ENCODE assay signal across 17 cellular contexts in genomic region chr7:158664406-158664805, GRCh38. TPM values are rescaled to one million over a fixed set of nuclear protein-coding genes. Genes with fewer than 3 reads are reported as not detected.
A peak's percentile ranks its signal among the peaks of the same experiment; 100 is the strongest.
DNase-seq lines count a peak whose midpoint lies in the region; ATAC-seq and TF ChIP-seq lines count a peak whose summit lies in the region.
"Had no signal": no experiment of that assay in that cellular context is flagged by ENCODE, and none has a peak within 500 bp of the region (broad histone marks: within the 10 kb centered on the region; RNA-seq: fewer than 3 reads in every experiment).

No MANE protein-coding gene starts in this region.

- CTCF ChIA-PET in activated CD8-positive, alpha-beta memory T cell treated with anti-CD3 and anti-CD28 coated beads, Interleukin-2, amount 10 ng/mL, durations not matched to agents 7 days and 5 days (lab: Charles Lee): no interaction called here

- H3K9me3 ChIP-seq in left ventricle myocardium inferior (replicated peaks): no peaks in the 10 kb centered on the region

- H3K27ac ChIP-seq in KMS-11 (peak overlapping the region; percentile 75; the same call in 1 of the 2 replicates), left ventricle myocardium inferior (replicated peaks) (no peak overlapping the region)

- peaks cover 48% of the 10 kb centered on the region for H3K36me3 Mint-ChIP-seq in activated CD8-positive, alpha-beta memory T cell treated with anti-CD3 and anti-CD28 coated beads, Interleukin-2, amount 10 ng/mL, durations not matched to agents 7 days and 5 days
- peaks cover 9% of the 10 kb centered on the region for H3K36me3 Mint-ChIP-seq in central memory CD8-positive, alpha-beta T cell (ENCODE audit: insufficient read depth)

- TF ChIP-seq CTCF in KMS-11 (conservative IDR thresholded peaks at IDR 0.05; ENCODE audit: low read depth, low read length) (no peak), left ventricle myocardium inferior (IDR thresholded peaks at IDR 0.05; ENCODE audit: borderline replicate concordance) (no peak)

- intact Hi-C loops in left ventricle myocardium inferior (cut with micrococcal nuclease): no loop called here

- H3K4me3 ChIP-seq in KMS-11 (IDR thresholded peaks at IDR 0.05; ENCODE audit: insufficient read depth, low read depth, low read length) (no peak overlapping the region), left ventricle myocardium inferior (no peak overlapping the region)
- H3K4me3 ChIP-seq: K562 had no signal

- peaks cover 32% of the 10 kb centered on the region for H3K79me2 ChIP-seq in KMS-11 (ENCODE audit: insufficient read depth, low read depth)

- peaks cover 80% of the 10 kb centered on the region for H3K4me1 ChIP-seq in KMS-11 (ENCODE audit: low read depth, poor library complexity, severe bottlenecking)
- H3K4me1 ChIP-seq in left ventricle myocardium inferior: no peaks in the 10 kb centered on the region

- H3K36me3 ChIP-seq in KMS-11 (ENCODE audit: insufficient read depth) (peaks cover 8% of the 10 kb centered on the region; the same call in 1 of the 2 replicates), left ventricle myocardium inferior (peaks cover 18% of the 10 kb centered on the region)

- H3K27me3 Mint-ChIP-seq in activated CD8-positive, alpha-beta memory T cell treated with anti-CD3 and anti-CD28 coated beads, Interleukin-2, amount 10 ng/mL, durations not matched to agents 7 days and 5 days: no peaks in the 10 kb centered on the region
- no peaks in the 10 kb centered on the region for H3K27me3 Mint-ChIP-seq in central memory CD8-positive, alpha-beta T cell

- no peak overlapping the region for H3K4me3 Mint-ChIP-seq in activated CD8-positive, alpha-beta memory T cell treated with anti-CD3 and anti-CD28 coated beads, Interleukin-2, amount 10 ng/mL, durations not matched to agents 7 days and 5 days
- H3K4me3 Mint-ChIP-seq in central memory CD8-positive, alpha-beta T cell: no peak overlapping the region
- H3K4me3 Mint-ChIP-seq: CD14-positive monocyte had no signal

- peak overlapping the region; percentile 17 for H3K27ac Mint-ChIP-seq in activated CD8-positive, alpha-beta memory T cell treated with anti-CD3 and anti-CD28 coated beads, Interleukin-2, amount 10 ng/mL, durations not matched to agents 7 days and 5 days
- H3K27ac Mint-ChIP-seq in central memory CD8-positive, alpha-beta T cell (ENCODE audit: low read depth): peak overlapping the region; percentile 22

- H3K9me3 Mint-ChIP-seq in activated CD8-positive, alpha-beta memory T cell treated with anti-CD3 and anti-CD28 coated beads, Interleukin-2, amount 10 ng/mL, durations not matched to agents 7 days and 5 days (ENCODE audit: low read depth): no peaks in the 10 kb centered on the region
- H3K9me3 Mint-ChIP-seq in central memory CD8-positive, alpha-beta T cell: no peaks in the 10 kb centered on the region

- no peak overlapping the region for H2AFZ ChIP-seq in KMS-11 (ENCODE audit: low read depth)

- H3K27me3 ChIP-seq in KMS-11 (ENCODE audit: insufficient read depth, low read depth) (no peaks in the 10 kb centered on the region), left ventricle myocardium inferior (ENCODE audit: low read depth) (no peaks in the 10 kb centered on the region)

- H3K4me1 Mint-ChIP-seq in activated CD8-positive, alpha-beta memory T cell treated with anti-CD3 and anti-CD28 coated beads, Interleukin-2, amount 10 ng/mL, durations not matched to agents 7 days and 5 days: peaks cover 21% of the 10 kb centered on the region
- peaks cover 11% of the 10 kb centered on the region for H3K4me1 Mint-ChIP-seq in central memory CD8-positive, alpha-beta T cell
- H3K4me1 Mint-ChIP-seq: CD14-positive monocyte had no signal

- ATAC-seq in activated CD8-positive, alpha-beta memory T cell treated with anti-CD3 and anti-CD28 coated beads, Interleukin-2, amount 10 ng/mL, durations not matched to agents 7 days and 5 days: no peak
- no peak for ATAC-seq in central memory CD8-positive, alpha-beta T cell (replicated peaks; ENCODE audit: extremely low read depth, poor library complexity, severe bottlenecking)
- no peak for ATAC-seq in HG03354 (IDR thresholded peaks at IDR 0.05; ENCODE audit: poor library complexity, severe bottlenecking, unreplicated experiment)
- ATAC-seq: K562 had no signal

- H3K9ac ChIP-seq in KMS-11: no peak overlapping the region

- H4K20me1 ChIP-seq in KMS-11 (ENCODE audit: insufficient read depth): no peaks in the 10 kb centered on the region

- H3K4me2 ChIP-seq in KMS-11: peak overlapping the region; percentile 93

- DNase-seq in activated CD8-positive, alpha-beta memory T cell treated with anti-CD3 and anti-CD28 coated beads, Interleukin-2, amount 10 ng/mL, durations not matched to agents 7 days and 5 days: no peak
- DNase-seq in activated CD8-positive, alpha-beta memory T cell treated with anti-CD3 and anti-CD28 coated beads, Interleukin-2, amount 50 U/mL, for 48 hours: no peak
- DNase-seq in Ammon's horn (ENCODE audit: low spot score) (peak; percentile 68), NCI-H128 (lab: John Stamatoyannopoulos, UW; ENCODE audit: unreplicated experiment) (no peak), left ventricle myocardium inferior (no peak)
- no peak for DNase-seq in central memory CD8-positive, alpha-beta T cell (ENCODE audit: low spot score in 2 of 2)
- DNase-seq: COR-L47, GOT3, NCI-H1436 treated with DMSO at 0.1 percent for 48 hours, NCI-H2029 treated with DMSO at 0.1 percent for 48 hours, NCI-H2171 treated with DMSO at 0.1 percent for 48 hours, NCI-H446 treated with DMSO at 0.1 percent for 48 hours, OCI-M1 had no signal

RNA-seq across cellular contexts. Expression of gene NCAPG2, which starts 40.2 kb away (rescaled TPM):
- 100 to 1,000 TPM; 146 to 182 TPM for total RNA-seq in activated CD8-positive, alpha-beta memory T cell treated with anti-CD3 and anti-CD28 coated beads, Interleukin-2, amount 10 ng/mL, durations not matched to agents 7 days and 5 days
- 3.7 TPM for total RNA-seq in left ventricle myocardium inferior

Comparison
In these comparisons a context has a peak if more than half of its experiments do, and no peak if none do; other contexts are left out.
1. RNA of gene NCAPG2, which starts 40.2 kb away (total RNA-seq): 146 to 182 TPM in activated CD8-positive, alpha-beta memory T cell treated with anti-CD3 and anti-CD28 coated beads, Interleukin-2, amount 10 ng/mL, durations not matched to agents 7 days and 5 days; 3.7 TPM in left ventricle myocardium inferior (single experiment); every median in the first group is over 10 times any median in the second.